9 cellular contexts compared by ENCODE assay signal in genomic region chr5:157651011-157651611, GRCh38. TPM values are rescaled to one million over a fixed set of nuclear protein-coding genes. Genes with fewer than 3 reads are reported as not detected.
A peak's percentile ranks its signal among the peaks of the same experiment; 100 is the strongest.
DNase-seq lines count a peak whose midpoint lies in the region; ATAC-seq and TF ChIP-seq lines count a peak whose summit lies in the region.
"Had no signal": no experiment of that assay in that cellular context is flagged by ENCODE, and none has a peak within 500 bp of the region (broad histone marks: within the 10 kb centered on the region; RNA-seq: fewer than 3 reads in every experiment).

No MANE protein-coding gene starts in this region.

- peaks cover 9 to 19% (median 16%) of the 10 kb centered on the region in 7 donors for H3K4me1 Mint-ChIP-seq in naive thymus-derived CD4-positive, alpha-beta T cell
- H3K4me1 Mint-ChIP-seq in glutamatergic neuron (ENCODE audit: low read depth, unreplicated experiment) = no peaks in the 10 kb centered on the region

- H3K27me3 Mint-ChIP-seq in naive thymus-derived CD4-positive, alpha-beta T cell = peaks cover 0 to 3% (median 0%) of the 10 kb centered on the region in 5 donors
- peaks cover 2% of the 10 kb centered on the region for H3K27me3 Mint-ChIP-seq in glutamatergic neuron (ENCODE audit: unreplicated experiment)

- H3K9ac ChIP-seq in duodenal mucosa (ENCODE audit: low read depth in 1 of 2, low read length in 2 of 2) = peak overlapping the region in 1 of 2 donors; percentile 6

- peak overlapping the region in 5 of 9 donors; percentile 59 to 88 (median 81) for H3K27ac Mint-ChIP-seq in naive thymus-derived CD4-positive, alpha-beta T cell
- no peak overlapping the region for H3K27ac Mint-ChIP-seq in glutamatergic neuron (ENCODE audit: unreplicated experiment)

- intact Hi-C loops in naive thymus-derived CD4-positive, alpha-beta T cell (cut with micrococcal nuclease) = loop anchor here (1.0 to 5.0 kb wide), 6 partner anchors 49 to 509 kb away; partner anchors contain the start of genes LSM11 (in 2 of the 2), MED7 (in 1 of the 2) and THG1L (in 1 of the 2)

- no peak for DNase-seq in naive thymus-derived CD4-positive, alpha-beta T cell
- no peak for DNase-seq in UCSD-AML1 (lab: John Stamatoyannopoulos, UW; ENCODE audit: unreplicated experiment)
- DNase-seq in glutamatergic neuron = no peak

- no peaks in the 10 kb centered on the region for H3K9me3 ChIP-seq in duodenal mucosa (ENCODE audit: control insufficient read depth in 1 of 2, low read length in 2 of 2)
- H3K9me3 ChIP-seq in naive thymus-derived CD4-positive, alpha-beta T cell (ENCODE audit: control insufficient read depth in 2 of 3, low read length in 3 of 3) = no peaks in the 10 kb centered on the region

- no peak overlapping the region for H3K27ac ChIP-seq in ACC112 (ENCODE audit: low read depth, low read length)
- no peak overlapping the region for H3K27ac ChIP-seq in duodenal mucosa (ENCODE audit: low read depth, low read length)
- no peak overlapping the region for H3K27ac ChIP-seq in naive thymus-derived CD4-positive, alpha-beta T cell (ENCODE audit: low read depth, low read length)

- H3K27me3 ChIP-seq in ACC112 (ENCODE audit: insufficient read depth, low read length) (no peaks in the 10 kb centered on the region), duodenal mucosa (ENCODE audit: control insufficient read depth in 1 of 2, insufficient read depth in 2 of 2, low read length in 2 of 2) (no peaks in the 10 kb centered on the region)
- H3K27me3 ChIP-seq in naive thymus-derived CD4-positive, alpha-beta T cell (ENCODE audit: control insufficient read depth in 2 of 2, insufficient read depth in 2 of 2, low read length in 2 of 2) = no peaks in the 10 kb centered on the region

- peaks cover 4% of the 10 kb centered on the region for H3K4me1 ChIP-seq in ACC112 (ENCODE audit: control insufficient read depth, insufficient read depth, low read length, unreplicated experiment)
- no peaks in the 10 kb centered on the region for H3K4me1 ChIP-seq in duodenal mucosa (ENCODE audit: control insufficient read depth in 1 of 2, insufficient read depth in 2 of 2, low read length in 2 of 2)
- H3K4me1 ChIP-seq in naive thymus-derived CD4-positive, alpha-beta T cell (ENCODE audit: control insufficient read depth in 2 of 2, insufficient read depth in 2 of 2, low read length in 2 of 2) = peaks cover 0 to 4% of the 10 kb centered on the region in 2 donors

- peak overlapping the region; percentile 43 for H2AFZ ChIP-seq in ACC112 (ENCODE audit: low read length, unreplicated experiment)

- H3K4me3 Mint-ChIP-seq in naive thymus-derived CD4-positive, alpha-beta T cell = peak overlapping the region in 7 of 10 donors; percentile 25 to 87 (median 80)
- no peak overlapping the region for H3K4me3 Mint-ChIP-seq in glutamatergic neuron (ENCODE audit: unreplicated experiment)

- no peaks in the 10 kb centered on the region for H3K36me3 ChIP-seq in ACC112 (ENCODE audit: insufficient read depth, low read length)
- H3K36me3 ChIP-seq in duodenal mucosa (ENCODE audit: control insufficient read depth in 1 of 2, insufficient read depth in 2 of 2, low read length in 2 of 2) = no peaks in the 10 kb centered on the region
- H3K36me3 ChIP-seq in naive thymus-derived CD4-positive, alpha-beta T cell (ENCODE audit: control insufficient read depth in 2 of 3, insufficient read depth in 3 of 3, low read length in 3 of 3) = no peaks in the 10 kb centered on the region

- ATAC-seq in GM18867 (IDR thresholded peaks at IDR 0.05; ENCODE audit: unreplicated experiment) (peak; percentile 48), HG03196 (IDR thresholded peaks at IDR 0.05; ENCODE audit: unreplicated experiment) (no peak), HG02981 (IDR thresholded peaks at IDR 0.05; ENCODE audit: unreplicated experiment) (no peak)
- ATAC-seq in naive thymus-derived CD4-positive, alpha-beta T cell = no peak

- POLR2A ChIA-PET in naive thymus-derived CD4-positive, alpha-beta T cell (lab: Charles Lee) = no interaction called here

- CTCF ChIA-PET in naive thymus-derived CD4-positive, alpha-beta T cell (lab: Charles Lee) = interaction anchor here (0.6 to 2.5 kb wide), 3 partner anchors 15 to 92 kb away, joined by 3 to 12 read pairs (median 3); partner anchors contain the start of gene LSM11

- H3K4me3 ChIP-seq in ACC112 (ENCODE audit: low read depth, low read length) (no peak overlapping the region), duodenal mucosa (ENCODE audit: low read depth in 1 of 2, low read length in 2 of 2) (peak overlapping the region; percentile 62 to 78)
- H3K4me3 ChIP-seq in naive thymus-derived CD4-positive, alpha-beta T cell (ENCODE audit: low read length) = no peak overlapping the region

- H3K79me2 ChIP-seq in ACC112 (ENCODE audit: control insufficient read depth, insufficient read depth, low read length, unreplicated experiment) = no peaks in the 10 kb centered on the region

- no peak for TF ChIP-seq CTCF in glutamatergic neuron (IDR thresholded peaks at IDR 0.05; ENCODE audit: partially characterized antibody, unreplicated experiment)

- H3K9me3 Mint-ChIP-seq in naive thymus-derived CD4-positive, alpha-beta T cell = peaks cover 0 to 27% (median 13%) of the 10 kb centered on the region in 11 donors
- peaks cover 6% of the 10 kb centered on the region for H3K9me3 Mint-ChIP-seq in glutamatergic neuron (ENCODE audit: unreplicated experiment)

- H3K36me3 Mint-ChIP-seq in naive thymus-derived CD4-positive, alpha-beta T cell = peaks cover 0 to 24% (median 11%) of the 10 kb centered on the region in 5 donors
- H3K36me3 Mint-ChIP-seq in glutamatergic neuron (ENCODE audit: unreplicated experiment) = peaks cover 12% of the 10 kb centered on the region

RNA-seq across cellular contexts. Expression of gene SOX30, which starts 1.1 kb away (rescaled TPM):
- total RNA-seq in naive thymus-derived CD4-positive, alpha-beta T cell = under 1 TPM in 1 of 5 experiments, not detected in 4; 0.36 TPM
- polyA plus RNA-seq in naive thymus-derived CD4-positive, alpha-beta T cell = under 1 TPM; 0.17 to 0.25 TPM
- not detected for total RNA-seq in glutamatergic neuron (ENCODE audit: unreplicated experiment)

RNA-seq across cellular contexts. Expression of gene C5orf52, which starts 20.2 kb away (rescaled TPM):
- not detected for total RNA-seq in naive thymus-derived CD4-positive, alpha-beta T cell
- not detected for polyA plus RNA-seq in naive thymus-derived CD4-positive, alpha-beta T cell
- total RNA-seq in glutamatergic neuron (ENCODE audit: unreplicated experiment) = not detected
- total RNA-seq: LHCN-M2 had no signal

Comparison
In these comparisons a context has a peak if more than half of its experiments do, and no peak if none do; other contexts are left out.
1. H3K4me3 ChIP-seq: peak in duodenal mucosa (2 of 2); none in ACC112 (single experiment) and naive thymus-derived CD4-positive, alpha-beta T cell (single experiment).